Comparison of ENCODE assay signal across 12 cellular contexts in genomic region chr17:73650147-73650546, GRCh38. TPM values are rescaled to one million over a fixed set of nuclear protein-coding genes. Genes with fewer than 3 reads are reported as not detected.
A peak's percentile ranks its signal among the peaks of the same experiment; 100 is the strongest.
DNase-seq lines count a peak whose midpoint lies in the region; ATAC-seq and TF ChIP-seq lines count a peak whose summit lies in the region.
"Had no signal": no experiment of that assay in that cellular context is flagged by ENCODE, and none has a peak within 500 bp of the region (broad histone marks: within the 10 kb centered on the region; RNA-seq: fewer than 3 reads in every experiment).

No MANE protein-coding gene starts in this region.

- no peak overlapping the region for H3K4me3 Mint-ChIP-seq in natural killer cell treated with Interleukin-12 subunit alpha and Interleukin-12 subunit beta and Interleukin-15 and Interleukin-18, amount 100 ng/mL, for 72 hours
- H3K4me3 Mint-ChIP-seq: activated naive CD8-positive, alpha-beta T cell; T-helper 17 cell had no signal

- peaks cover 49 to 51% of the 10 kb centered on the region in 2 donors for H3K27me3 Mint-ChIP-seq in natural killer cell treated with Interleukin-12 subunit alpha and Interleukin-12 subunit beta and Interleukin-15 and Interleukin-18, amount 100 ng/mL, for 72 hours
- H3K27me3 Mint-ChIP-seq: activated naive CD8-positive, alpha-beta T cell had no signal

- no peak overlapping the region for H3K27ac Mint-ChIP-seq in natural killer cell treated with Interleukin-12 subunit alpha and Interleukin-12 subunit beta and Interleukin-15 and Interleukin-18, amount 100 ng/mL, for 72 hours
- H3K27ac Mint-ChIP-seq: activated naive CD8-positive, alpha-beta T cell; T-helper 17 cell had no signal

- 0 out of 2 replicates have a peak, but pooled peaks cover 6% of the 10 kb centered on the region for H3K9me3 ChIP-seq in MG63
- H3K9me3 ChIP-seq in WERI-Rb-1 (ENCODE audit: severe bottlenecking), result peaks cover 13% of the 10 kb centered on the region

- H3K4me3 ChIP-seq in MG63 (no peak overlapping the region), WERI-Rb-1 (ENCODE audit: low read depth, low read length) (no peak overlapping the region)
- H3K4me3 ChIP-seq: GM23248 had no signal

- peaks cover 22% of the 10 kb centered on the region for H3K27me3 ChIP-seq in MG63
- H3K27me3 ChIP-seq in WERI-Rb-1 (ENCODE audit: insufficient read depth, low read depth, severe bottlenecking), result no peaks in the 10 kb centered on the region

- ATAC-seq in left lobe of liver, result peak; percentile 46
- ATAC-seq in natural killer cell treated with Interleukin-12 subunit alpha and Interleukin-12 subunit beta and Interleukin-15 and Interleukin-18, amount 100 ng/mL, for 72 hours, result no peak
- no peak for ATAC-seq in HG03354 (IDR thresholded peaks at IDR 0.05; ENCODE audit: poor library complexity, severe bottlenecking, unreplicated experiment)
- ATAC-seq: T-helper 17 cell had no signal

- H3K4me1 Mint-ChIP-seq in natural killer cell treated with Interleukin-12 subunit alpha and Interleukin-12 subunit beta and Interleukin-15 and Interleukin-18, amount 100 ng/mL, for 72 hours (ENCODE audit: low read depth in 2 of 2), result peaks cover 0 to 2% of the 10 kb centered on the region in 2 donors

- no peak overlapping the region for H3K27ac ChIP-seq in WERI-Rb-1
- H3K27ac ChIP-seq: GM23248 had no signal

- peak; percentile 25 for DNase-seq in DMS 273 treated with DMSO at 0.1 percent for 48 hours (lab: John Stamatoyannopoulos, UW)
- peak; percentile 31 for DNase-seq in MG63
- DNase-seq in WERI-Rb-1, result peak; percentile 69
- DNase-seq in left lobe of liver (ENCODE audit: low spot score), result peak; percentile 7
- no peak for DNase-seq in natural killer cell treated with Interleukin-12 subunit alpha and Interleukin-12 subunit beta and Interleukin-15 and Interleukin-18, amount 100 ng/mL, for 72 hours (ENCODE audit: low spot score)
- DNase-seq in T1000 (lab: John Stamatoyannopoulos, UW), result no peak
- no peak for DNase-seq in dedifferentiated amniotic fluid mesenchymal stem cell (ENCODE audit: extremely low spot score)
- DNase-seq: foreskin melanocyte, GM23248, T-helper 17 cell had no signal

- peaks cover 10% of the 10 kb centered on the region for H3K36me3 Mint-ChIP-seq in natural killer cell treated with Interleukin-12 subunit alpha and Interleukin-12 subunit beta and Interleukin-15 and Interleukin-18, amount 100 ng/mL, for 72 hours

- no peaks in the 10 kb centered on the region for H3K36me3 ChIP-seq in MG63
- no peaks in the 10 kb centered on the region for H3K36me3 ChIP-seq in WERI-Rb-1

- peaks cover 4% of the 10 kb centered on the region for H3K9me3 Mint-ChIP-seq in natural killer cell treated with Interleukin-12 subunit alpha and Interleukin-12 subunit beta and Interleukin-15 and Interleukin-18, amount 100 ng/mL, for 72 hours

- TF ChIP-seq CTCF in WERI-Rb-1 (IDR thresholded peaks at IDR 0.05; ENCODE audit: low read depth, low read length), result peak; percentile 86

RNA-seq across cellular contexts. Expression of gene SDK2, which starts 5.9 kb away (rescaled TPM):
- total RNA-seq in MG63 (2014; rRNA removed; shearing (Covaris generic); ENCODE audit: low replicate concordance), result 0.33 TPM in 1 of 2 replicates, not detected in the other
- 0.15 TPM for total RNA-seq in left lobe of liver
- under 1 TPM; 0.08 to 0.14 TPM for total RNA-seq in natural killer cell treated with Interleukin-12 subunit alpha and Interleukin-12 subunit beta and Interleukin-15 and Interleukin-18, amount 100 ng/mL, for 72 hours

Comparison
In these comparisons a context has a peak if more than half of its experiments do, and no peak if none do; other contexts are left out.
1. DNase-seq: peak in DMS 273 treated with DMSO at 0.1 percent for 48 hours (single experiment), MG63 (single experiment), WERI-Rb-1 (single experiment) and left lobe of liver (single experiment); none in natural killer cell treated with Interleukin-12 subunit alpha and Interleukin-12 subunit beta and Interleukin-15 and Interleukin-18, amount 100 ng/mL, for 72 hours (single experiment), T1000 (single experiment) and dedifferentiated amniotic fluid mesenchymal stem cell (single experiment).